In the genomic region with DNA sequence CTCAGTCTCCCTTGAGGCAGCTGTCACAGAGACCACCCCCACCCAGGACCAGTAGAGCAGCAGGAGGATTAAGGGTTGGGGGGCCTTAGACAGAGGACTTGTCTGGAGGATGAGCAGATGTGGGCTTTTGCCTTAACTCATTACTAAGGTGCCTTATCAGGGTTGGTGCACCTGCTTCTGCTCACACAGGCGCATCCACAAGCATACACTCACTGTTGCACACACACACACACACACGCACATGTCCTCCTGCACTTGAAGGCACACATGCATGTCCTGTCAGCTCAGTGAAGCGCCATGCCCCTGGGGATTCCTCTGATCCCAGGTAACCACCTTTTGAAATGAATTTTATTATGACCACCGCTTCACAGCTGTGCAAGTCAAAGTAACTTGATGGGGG, we compare ENCODE assay signal across 25 cellular contexts. TPM values are rescaled to one million over a fixed set of nuclear protein-coding genes. Genes with fewer than 3 reads are reported as not detected.
A peak's percentile ranks its signal among the peaks of the same experiment; 100 is the strongest.
DNase-seq lines count a peak whose midpoint lies in the region; TF ChIP-seq lines count a peak whose summit lies in the region.
"Had no signal": no experiment of that assay in that cellular context is flagged by ENCODE, and none has a peak within 500 bp of the region (broad histone marks: within the 10 kb centered on the region; RNA-seq: fewer than 3 reads in every experiment).

No MANE protein-coding gene starts in this region.

- H3K36me3 ChIP-seq in neuronal stem cell (replicated peaks in 1 of 2; ENCODE audit: control insufficient read depth in 2 of 2, insufficient read depth in 2 of 2, low read length in 2 of 2) (no peaks in the 10 kb centered on the region), uterus (no peaks in the 10 kb centered on the region)
- H3K36me3 ChIP-seq: adrenal gland, stomach, upper lobe of left lung had no signal

- TF ChIP-seq POLR2A in uterus (IDR thresholded peaks at IDR 0.05), result no peak

- H3K27ac ChIP-seq in H9 (ENCODE audit: insufficient read length, low read depth, low read length), result no peak overlapping the region
- H3K27ac ChIP-seq in angular gyrus (ENCODE audit: low read depth, low read length), result peak overlapping the region; percentile 61
- H3K27ac ChIP-seq in neuronal stem cell (replicated peaks; ENCODE audit: low read length), result no peak overlapping the region
- H3K27ac ChIP-seq in uterus, result no peak overlapping the region
- H3K27ac ChIP-seq: 22Rv1, adrenal gland, hepatocyte, stomach, upper lobe of left lung had no signal

- H4K91ac ChIP-seq in H9 (ENCODE audit: insufficient read length, low read depth, low read length), result no peak overlapping the region
- no peak overlapping the region for H4K91ac ChIP-seq in neuronal stem cell (ENCODE audit: low read depth, low read length, poor library complexity)

- H3K56ac ChIP-seq in H9 (ENCODE audit: insufficient read length, low read depth, low read length), result no peak overlapping the region

- H2BK5ac ChIP-seq in H9 (ENCODE audit: insufficient read length, low read length) (no peak overlapping the region), neuronal stem cell (ENCODE audit: low read length) (no peak overlapping the region)

- H2AK5ac ChIP-seq in H9 (ENCODE audit: insufficient read length, low read length) (no peak overlapping the region), neuronal stem cell (ENCODE audit: low read depth, low read length) (peak overlapping the region; percentile 91)

- H3K4me3 ChIP-seq in neuronal stem cell (ENCODE audit: low read length in 2 of 2) (no peak overlapping the region), uterus (no peak overlapping the region)
- H3K4me3 ChIP-seq: adrenal gland, hepatocyte, stomach, upper lobe of left lung had no signal

- peak; percentile 72 for DNase-seq in DMS53 (lab: John Stamatoyannopoulos, UW)
- DNase-seq in DMS53 treated with DMSO at 0.1 percent for 48 hours (lab: John Stamatoyannopoulos, UW; ENCODE audit: unreplicated experiment), result no peak
- peak; percentile 25 for DNase-seq in H9
- DNase-seq in neuronal stem cell (ENCODE audit: low spot score), result no peak
- no peak for DNase-seq in uterus
- no peak for DNase-seq in ureter (ENCODE audit: low spot score)
- no peak for DNase-seq in effector CD8-positive, alpha-beta T cell (lab: John Stamatoyannopoulos, UW)
- DNase-seq: activated CD4-positive, alpha-beta T cell treated with anti-CD3 and anti-CD28 coated beads, Interleukin-2, amount 10 ng/mL, durations not matched to agents 7 days and 5 days; dermis blood vessel endothelial cell; EL; foreskin fibroblast; NCI-H1436; NCI-H510A treated with DMSO at 0.1 percent for 48 hours; PC-3; SHP77 treated with DMSO at 0.1 percent for 48 hours; stimulated activated CD4-positive, alpha-beta T cell treated with anti-CD3 and anti-CD28 coated beads, Interleukin-4, amount 100 ng/mL, for 4 hours; stomach; upper lobe of left lung had no signal

- intact Hi-C loops in uterus (cut with DNase I; ENCODE audit: low total_unique reads), result loop anchor here (10.0 kb wide), 1 partner anchor 181 kb away; no protein-coding TSS in a partner anchor

- H3K79me2 ChIP-seq in H9 (ENCODE audit: insufficient read depth, low read length), result no peaks in the 10 kb centered on the region
- H3K79me2 ChIP-seq: hepatocyte had no signal

- peaks cover 4% of the 10 kb centered on the region; the same call in 1 of the 2 replicates for H3K27me3 ChIP-seq in H9 (ENCODE audit: insufficient read depth, low read length)
- H3K27me3 ChIP-seq in neuronal stem cell (ENCODE audit: control insufficient read depth in 3 of 3, insufficient read depth in 3 of 3, low read depth in 1 of 3, low read length in 3 of 3), result peaks cover 0 to 32% (median 22%) of the 10 kb centered on the region in 3 experiments
- no peaks in the 10 kb centered on the region for H3K27me3 ChIP-seq in uterus
- H3K27me3 ChIP-seq: adrenal gland had no signal

- H2BK12ac ChIP-seq in H9 (ENCODE audit: insufficient read length, low read depth, low read length), result no peak overlapping the region
- no peak overlapping the region for H2BK12ac ChIP-seq in neuronal stem cell (ENCODE audit: low read length)

- H3K9ac ChIP-seq in H9 (ENCODE audit: extremely low read depth, insufficient read length, low read length), result no peak overlapping the region
- no peak overlapping the region for H3K9ac ChIP-seq in neuronal stem cell (ENCODE audit: low read depth, low read length, poor library complexity)

- H3K14ac ChIP-seq in H9 (ENCODE audit: insufficient read depth, low read length), result no peak overlapping the region
- H3K14ac ChIP-seq in neuronal stem cell (ENCODE audit: low read length), result no peak overlapping the region

- H2AFZ ChIP-seq in H9 (ENCODE audit: low read length) (no peak overlapping the region), neuronal stem cell (ENCODE audit: low read length) (no peak overlapping the region)
- H2AFZ ChIP-seq: hepatocyte had no signal

- no peak overlapping the region for H3K23ac ChIP-seq in H9 (ENCODE audit: insufficient read length, low read depth, low read length)
- H3K23ac ChIP-seq in neuronal stem cell (ENCODE audit: low read depth, low read length, poor library complexity), result no peak overlapping the region

- H3K4ac ChIP-seq in H9 (ENCODE audit: low read depth, low read length) (no peak overlapping the region), neuronal stem cell (ENCODE audit: low read length) (no peak overlapping the region)

- no peak overlapping the region for H4K5ac ChIP-seq in H9 (ENCODE audit: insufficient read length, low read depth, low read length)

- H3T11ph ChIP-seq in H9 (ENCODE audit: low read length), result no peak overlapping the region

- TF ChIP-seq CTCF in H9 (conservative IDR thresholded peaks at IDR 0.05), result no peak
- TF ChIP-seq CTCF in uterus (IDR thresholded peaks at IDR 0.05), result no peak

- H3K79me1 ChIP-seq in H9 (ENCODE audit: insufficient read depth, low read depth, low read length, poor library complexity, severe bottlenecking) (no peaks in the 10 kb centered on the region), neuronal stem cell (ENCODE audit: low read depth, low read length) (no peaks in the 10 kb centered on the region)

- H3K9me3 ChIP-seq in H9 (ENCODE audit: control insufficient read depth, low read depth, low read length) (no peaks in the 10 kb centered on the region), neuronal stem cell (replicated peaks in 1 of 2; ENCODE audit: control insufficient read depth in 2 of 2, insufficient read depth in 1 of 2, low read depth in 1 of 2, low read length in 2 of 2) (no peaks in the 10 kb centered on the region), uterus (no peaks in the 10 kb centered on the region)
- H3K9me3 ChIP-seq: adrenal gland, stomach, upper lobe of left lung had no signal

- no peak overlapping the region for H4K8ac ChIP-seq in H9 (replicated peaks; ENCODE audit: insufficient read length, low read depth, low read length)
- no peak overlapping the region for H4K8ac ChIP-seq in neuronal stem cell (ENCODE audit: low read depth, low read length)

- H2BK20ac ChIP-seq in H9 (ENCODE audit: low read depth, low read length, poor library complexity, severe bottlenecking), result no peak overlapping the region

- H3K9me3 Mint-ChIP-seq in H9, result no peaks in the 10 kb centered on the region
- H3K9me3 Mint-ChIP-seq: activated CD4-positive, alpha-beta T cell treated with anti-CD3 and anti-CD28 coated beads, Interleukin-2, amount 10 ng/mL, durations not matched to agents 7 days and 5 days; activated T-helper 2 cell treated with anti-CD3 and anti-CD28 coated beads, Interferon-gamma antibody, Interleukin-2, Interleukin-4, amounts not matched to agents 10 μg/mL and 5 μg/mL and 100 μg/mL, durations not matched to agents 14 hours and 24 hours and 36 hours; T-helper 1 cell treated with Interleukin-12 subunit alpha and Interleukin-12 subunit beta and Interleukin-4 antibody, amounts not matched to agents 30 μg/mL and 1 μg/mL, for 36 hours had no signal

- H3K4me1 ChIP-seq in H9 (ENCODE audit: insufficient read depth, low read length) (peaks cover 2% of the 10 kb centered on the region; the same call in 1 of the 2 replicates), neuronal stem cell (ENCODE audit: control insufficient read depth in 2 of 2, insufficient read depth in 1 of 2, low read depth in 1 of 2, low read length in 2 of 2) (peaks cover 13 to 23% of the 10 kb centered on the region in 2 donors), uterus (peaks cover 0 to 4% of the 10 kb centered on the region in 2 donors)

- peaks cover 6% of the 10 kb centered on the region for H3K23me2 ChIP-seq in H9 (ENCODE audit: insufficient read length, low read depth, low read length, poor library complexity, severe bottlenecking)

- no peak overlapping the region; a peak in 1 of 5 replicates for H3K4me3 Mint-ChIP-seq in H9
- H3K4me3 Mint-ChIP-seq: activated CD4-positive, alpha-beta T cell treated with anti-CD3 and anti-CD28 coated beads, Interleukin-2, amount 10 ng/mL, durations not matched to agents 7 days and 5 days; T-helper 1 cell treated with Interleukin-12 subunit alpha and Interleukin-12 subunit beta and Interleukin-4 antibody, amounts not matched to agents 30 μg/mL and 1 μg/mL, for 36 hours had no signal

- H3K18ac ChIP-seq in H9 (ENCODE audit: insufficient read length, low read depth, low read length) (no peak overlapping the region), neuronal stem cell (ENCODE audit: low read length) (no peak overlapping the region)

- H3K36me3 Mint-ChIP-seq in H9 (ENCODE audit: insufficient read depth in 1 of 3, low read depth in 3 of 3), result no peaks in the 10 kb centered on the region

- H3K4me2 ChIP-seq in H9 (ENCODE audit: insufficient read depth, insufficient read length, low read length) (no peak overlapping the region), neuronal stem cell (ENCODE audit: insufficient read depth, low read length, poor library complexity, severe bottlenecking) (no peak overlapping the region)
- H3K4me2 ChIP-seq: hepatocyte had no signal

- H2BK120ac ChIP-seq in H9 (ENCODE audit: low read depth, low read length, poor library complexity, severe bottlenecking) (no peak overlapping the region), neuronal stem cell (ENCODE audit: low read depth, low read length) (no peak overlapping the region)

- H3K27ac Mint-ChIP-seq in H9, result no peak overlapping the region; a peak in 1 of 7 replicates
- H3K27ac Mint-ChIP-seq: activated CD4-positive, alpha-beta T cell treated with anti-CD3 and anti-CD28 coated beads, Interleukin-2, amount 10 ng/mL, durations not matched to agents 7 days and 5 days; activated T-helper 2 cell treated with anti-CD3 and anti-CD28 coated beads, Interferon-gamma antibody, Interleukin-2, Interleukin-4, amounts not matched to agents 10 μg/mL and 5 μg/mL and 100 μg/mL, durations not matched to agents 14 hours and 24 hours and 36 hours; T-helper 1 cell treated with Interleukin-12 subunit alpha and Interleukin-12 subunit beta and Interleukin-4 antibody, amounts not matched to agents 30 μg/mL and 1 μg/mL, for 36 hours had no signal

- WGBS in H9 (ENCODE audit: extremely low coverage, insufficient read length, low lambda C conversion rate), result no CpG with 5 or more reads among the region's 4 CpGs
- no CpG with 5 or more reads among the region's 4 CpGs for WGBS in neuronal stem cell (ENCODE audit: extremely low coverage in 2 of 2, insufficient read length in 2 of 2, insufficient replicate concordance in 1 of 2), 2 donors

- peaks cover 8 to 10% of the 10 kb centered on the region in 2 experiments; a peak in 3 of 4 replicates for H3K4me1 Mint-ChIP-seq in H9

- H4K20me1 ChIP-seq in H9 (ENCODE audit: control insufficient read depth, insufficient read depth, insufficient read length), result no peaks in the 10 kb centered on the region

- H2BK15ac ChIP-seq in H9 (ENCODE audit: low read depth, low read length), result no peak overlapping the region
- H2BK15ac ChIP-seq in neuronal stem cell (ENCODE audit: low read length), result peak overlapping the region; percentile 13

- peaks cover 49% of the 10 kb centered on the region for H3K27me3 Mint-ChIP-seq in H9 (ENCODE audit: low read depth)

RNA-seq across cellular contexts. Expression of a gene that starts 1.2 kb away (rescaled TPM):
- total RNA-seq in H9 (2021) (1.1 and 1.2 TPM in 2 replicates), uterus (1 to 10 TPM in 1 of 4 donors, not detected in 3; 3.7 TPM), ureter (0.81 TPM)
- 0.20 TPM for polyA plus RNA-seq in neuronal stem cell (2013, experiment 1 of 2)
- 0.17 TPM for polyA plus RNA-seq in neuronal stem cell (2013, experiment 2 of 2)
- total RNA-seq: activated CD4-positive, alpha-beta T cell treated with anti-CD3 and anti-CD28 coated beads, Interleukin-2, amount 10 ng/mL, durations not matched to agents 7 days and 5 days; upper lobe of left lung had no signal
- polyA plus RNA-seq: hepatocyte had no signal

RNA-seq across cellular contexts. Expression of a gene that starts 14.9 kb away (rescaled TPM):
- total RNA-seq in H9 (2021), result 150 and 161 TPM in 2 replicates
- 49.4 TPM for polyA plus RNA-seq in neuronal stem cell (2013, experiment 1 of 2)
- polyA plus RNA-seq in neuronal stem cell (2013, experiment 2 of 2), result 48.1 TPM
- total RNA-seq in uterus, result 100 to 1,000 TPM in 2 of 4 donors, 10 to 100 TPM in 2; 12.4 to 129 (median 64.7) TPM
- total RNA-seq in ureter, result 140 TPM

RNA-seq across cellular contexts. Expression of a gene that starts 33.4 kb away (rescaled TPM):
- total RNA-seq in H9 (2021) (51.8 and 52.6 TPM in 2 replicates), uterus (1 to 10 TPM in 1 of 4 donors, not detected in 3; 4.4 TPM), ureter (0.39 TPM)
- polyA plus RNA-seq in neuronal stem cell (2013, experiment 1 of 2), result 32.8 TPM
- 32.5 TPM for polyA plus RNA-seq in neuronal stem cell (2013, experiment 2 of 2)

RNA-seq across cellular contexts. Expression of a gene that starts 54.0 kb away (rescaled TPM):
- 6.0 and 6.4 TPM in 2 replicates for total RNA-seq in H9 (2021)
- 8.7 TPM for polyA plus RNA-seq in neuronal stem cell (2013, experiment 1 of 2)
- 8.7 TPM for polyA plus RNA-seq in neuronal stem cell (2013, experiment 2 of 2)
- total RNA-seq in uterus, result 10 to 100 TPM in 1 of 4 donors, 1 to 10 TPM in 1, under 1 TPM in 1, not detected in 1; 0.51 to 20.3 (median 3.3) TPM
- 1.1 TPM for total RNA-seq in ureter
- total RNA-seq: dermis blood vessel endothelial cell, epithelial cell of proximal tubule had no signal

Comparison
In these comparisons a context has a peak if more than half of its experiments do, and no peak if none do; other contexts are left out.
1. DNase-seq: peak in DMS53 (single experiment) and H9 (single experiment); none in DMS53 treated with DMSO at 0.1 percent for 48 hours (single experiment), neuronal stem cell (single experiment), uterus (0 of 2), ureter (single experiment) and effector CD8-positive, alpha-beta T cell (single experiment).